1 cellular context compared by ENCODE assay signal in the genomic region with DNA sequence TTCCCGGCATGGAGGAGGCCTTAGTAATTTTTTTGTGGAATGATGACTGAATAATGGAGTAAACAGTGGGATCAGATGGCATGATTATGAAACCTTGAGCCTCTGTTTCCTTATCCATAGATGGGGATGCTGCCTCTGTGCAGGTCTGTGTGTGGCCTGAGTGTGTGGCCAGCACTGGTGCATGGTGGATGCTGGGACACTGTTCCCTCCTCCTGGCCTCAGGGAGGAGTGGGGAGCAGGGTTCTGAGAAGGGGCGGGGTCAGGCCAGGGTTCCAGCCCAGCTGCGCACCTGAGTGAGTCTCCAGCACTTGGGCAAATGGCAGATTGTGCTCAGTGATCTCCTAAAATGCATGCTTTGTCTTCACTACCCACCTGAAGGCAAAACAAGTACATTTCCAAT.
TF ChIP-seq lines count a peak whose summit lies in the region.

No MANE protein-coding gene starts in this region.

TF ChIP-seq in HCT116, 20 proteins besides CTCF, POLR2A, EP300 and RAD21:
- TF ChIP-seq EZH2phosphoT487 (IDR thresholded peaks at IDR 0.05; ENCODE audit: borderline replicate concordance) (no peak), TCF7L2 (IDR thresholded peaks at IDR 0.05; ENCODE audit: borderline replicate concordance, extremely low read depth, insufficient read depth, insufficient read length) (no peak), EZH2 (IDR thresholded peaks at IDR 0.05) (no peak), EGR1 (IDR thresholded peaks at IDR 0.05; ENCODE audit: low read depth) (no peak), SIN3A (IDR thresholded peaks at IDR 0.05; ENCODE audit: low read depth) (no peak), SRF (IDR thresholded peaks at IDR 0.05; ENCODE audit: low read depth) (no peak), SP1 (IDR thresholded peaks at IDR 0.05; ENCODE audit: low read depth) (no peak), POLR2AphosphoS5 (IDR thresholded peaks at IDR 0.05; ENCODE audit: low read depth, low read length) (no peak), ELF1 (IDR thresholded peaks at IDR 0.05; ENCODE audit: borderline replicate concordance, low read depth) (no peak), JUND (IDR thresholded peaks at IDR 0.05) (no peak), CBX3 (IDR thresholded peaks at IDR 0.05; ENCODE audit: low read depth) (no peak), CEBPB (IDR thresholded peaks at IDR 0.05; ENCODE audit: low read depth) (no peak)
- TF ChIP-seq, protein P1, sequence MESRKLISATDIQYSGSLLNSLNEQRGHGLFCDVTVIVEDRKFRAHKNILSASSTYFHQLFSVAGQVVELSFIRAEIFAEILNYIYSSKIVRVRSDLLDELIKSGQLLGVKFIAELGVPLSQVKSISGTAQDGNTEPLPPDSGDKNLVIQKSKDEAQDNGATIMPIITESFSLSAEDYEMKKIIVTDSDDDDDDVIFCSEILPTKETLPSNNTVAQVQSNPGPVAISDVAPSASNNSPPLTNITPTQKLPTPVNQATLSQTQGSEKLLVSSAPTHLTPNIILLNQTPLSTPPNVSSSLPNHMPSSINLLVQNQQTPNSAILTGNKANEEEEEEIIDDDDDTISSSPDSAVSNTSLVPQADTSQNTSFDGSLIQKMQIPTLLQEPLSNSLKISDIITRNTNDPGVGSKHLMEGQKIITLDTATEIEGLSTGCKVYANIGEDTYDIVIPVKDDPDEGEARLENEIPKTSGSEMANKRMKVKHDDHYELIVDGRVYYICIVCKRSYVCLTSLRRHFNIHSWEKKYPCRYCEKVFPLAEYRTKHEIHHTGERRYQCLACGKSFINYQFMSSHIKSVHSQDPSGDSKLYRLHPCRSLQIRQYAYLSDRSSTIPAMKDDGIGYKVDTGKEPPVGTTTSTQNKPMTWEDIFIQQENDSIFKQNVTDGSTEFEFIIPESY (IDR thresholded peaks at IDR 0.05; ENCODE audit: extremely low read depth, insufficient replicate concordance, low read length): no peak
- TF ChIP-seq, protein P2, sequence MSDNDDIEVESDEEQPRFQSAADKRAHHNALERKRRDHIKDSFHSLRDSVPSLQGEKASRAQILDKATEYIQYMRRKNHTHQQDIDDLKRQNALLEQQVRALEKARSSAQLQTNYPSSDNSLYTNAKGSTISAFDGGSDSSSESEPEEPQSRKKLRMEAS (IDR thresholded peaks at IDR 0.05): no peak
- TF ChIP-seq, protein P3, sequence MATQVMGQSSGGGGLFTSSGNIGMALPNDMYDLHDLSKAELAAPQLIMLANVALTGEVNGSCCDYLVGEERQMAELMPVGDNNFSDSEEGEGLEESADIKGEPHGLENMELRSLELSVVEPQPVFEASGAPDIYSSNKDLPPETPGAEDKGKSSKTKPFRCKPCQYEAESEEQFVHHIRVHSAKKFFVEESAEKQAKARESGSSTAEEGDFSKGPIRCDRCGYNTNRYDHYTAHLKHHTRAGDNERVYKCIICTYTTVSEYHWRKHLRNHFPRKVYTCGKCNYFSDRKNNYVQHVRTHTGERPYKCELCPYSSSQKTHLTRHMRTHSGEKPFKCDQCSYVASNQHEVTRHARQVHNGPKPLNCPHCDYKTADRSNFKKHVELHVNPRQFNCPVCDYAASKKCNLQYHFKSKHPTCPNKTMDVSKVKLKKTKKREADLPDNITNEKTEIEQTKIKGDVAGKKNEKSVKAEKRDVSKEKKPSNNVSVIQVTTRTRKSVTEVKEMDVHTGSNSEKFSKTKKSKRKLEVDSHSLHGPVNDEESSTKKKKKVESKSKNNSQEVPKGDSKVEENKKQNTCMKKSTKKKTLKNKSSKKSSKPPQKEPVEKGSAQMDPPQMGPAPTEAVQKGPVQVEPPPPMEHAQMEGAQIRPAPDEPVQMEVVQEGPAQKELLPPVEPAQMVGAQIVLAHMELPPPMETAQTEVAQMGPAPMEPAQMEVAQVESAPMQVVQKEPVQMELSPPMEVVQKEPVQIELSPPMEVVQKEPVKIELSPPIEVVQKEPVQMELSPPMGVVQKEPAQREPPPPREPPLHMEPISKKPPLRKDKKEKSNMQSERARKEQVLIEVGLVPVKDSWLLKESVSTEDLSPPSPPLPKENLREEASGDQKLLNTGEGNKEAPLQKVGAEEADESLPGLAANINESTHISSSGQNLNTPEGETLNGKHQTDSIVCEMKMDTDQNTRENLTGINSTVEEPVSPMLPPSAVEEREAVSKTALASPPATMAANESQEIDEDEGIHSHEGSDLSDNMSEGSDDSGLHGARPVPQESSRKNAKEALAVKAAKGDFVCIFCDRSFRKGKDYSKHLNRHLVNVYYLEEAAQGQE (IDR thresholded peaks at IDR 0.05; ENCODE audit: low read depth): no peak
- TF ChIP-seq, protein P4, sequence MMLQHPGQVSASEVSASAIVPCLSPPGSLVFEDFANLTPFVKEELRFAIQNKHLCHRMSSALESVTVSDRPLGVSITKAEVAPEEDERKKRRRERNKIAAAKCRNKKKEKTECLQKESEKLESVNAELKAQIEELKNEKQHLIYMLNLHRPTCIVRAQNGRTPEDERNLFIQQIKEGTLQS (IDR thresholded peaks at IDR 0.05): no peak
TF ChIP-seq in HCT116: peak in this region for 0.
